8 cellular contexts compared by ENCODE assay signal in the genomic region with DNA sequence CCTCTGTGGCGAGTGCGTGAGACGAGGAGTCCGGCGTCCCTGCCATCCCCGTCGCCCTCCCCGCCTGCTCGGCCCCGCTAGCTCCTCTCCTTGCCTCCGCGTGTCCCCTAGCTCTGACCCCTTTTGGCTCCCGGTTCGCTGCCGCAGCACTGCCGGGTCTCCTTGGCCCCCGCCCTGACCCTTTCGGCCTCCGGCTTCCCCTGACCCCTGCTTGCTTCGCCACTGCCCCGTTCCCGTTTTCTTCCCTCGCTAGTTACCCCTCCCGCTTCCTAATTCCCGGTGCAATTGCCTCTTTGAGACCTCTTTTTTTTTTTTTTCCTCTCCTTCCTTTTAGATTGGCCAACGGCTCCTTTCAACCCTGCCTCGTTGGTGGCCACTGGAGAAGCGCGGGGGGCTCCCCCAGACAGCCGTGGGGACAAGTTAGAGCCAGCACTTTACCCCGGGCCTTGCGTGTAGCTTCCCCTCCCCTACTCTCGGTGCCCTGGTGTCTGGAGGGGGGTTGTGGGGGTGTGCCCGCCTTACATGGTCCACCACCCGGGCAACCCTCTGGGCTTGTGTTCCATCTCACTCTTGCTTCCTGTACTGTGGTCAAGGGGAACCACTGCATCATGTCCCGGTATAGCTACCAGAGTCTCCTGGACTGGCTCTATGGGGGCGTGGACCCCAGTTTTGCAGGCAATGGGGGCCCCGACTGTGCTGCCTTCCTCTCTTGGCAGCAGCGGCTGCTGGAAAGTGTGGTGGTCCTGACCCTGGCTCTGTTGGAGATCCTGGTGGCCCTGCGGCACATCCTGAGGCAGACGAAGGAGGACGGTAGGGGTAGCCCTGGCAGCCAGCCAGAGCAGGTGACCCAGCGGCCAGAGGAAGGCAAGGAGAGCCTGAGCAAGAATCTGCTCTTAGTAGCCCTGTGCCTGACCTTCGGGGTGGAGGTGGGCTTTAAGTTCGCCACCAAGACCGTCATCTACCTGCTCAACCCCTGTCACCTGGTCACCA. TPM values are rescaled to one million over a fixed set of nuclear protein-coding genes. Genes with fewer than 3 reads are reported as not detected.
DNase-seq lines count a peak whose midpoint lies in the region; ATAC-seq, FAIRE-seq and TF ChIP-seq lines count a peak whose summit lies in the region.

No MANE protein-coding gene starts in this region.

- intact Hi-C loops in activated CD4-positive, alpha-beta memory T cell treated with anti-CD3 and anti-CD28 coated beads for 36 hours (cut with micrococcal nuclease), result loop anchor here (5.0 to 10.0 kb wide), 5 partner anchors 129 to 466 kb away; partner anchors contain the start of genes ACSL4, AMMECR1 and NXT2

- H3K36me3 Mint-ChIP-seq in activated CD4-positive, alpha-beta memory T cell treated with anti-CD3 and anti-CD28 coated beads for 36 hours, result no peaks in the 10 kb centered on the region

- H3K4me1 Mint-ChIP-seq in activated CD4-positive, alpha-beta memory T cell treated with anti-CD3 and anti-CD28 coated beads for 36 hours (ENCODE audit: low read depth), result peaks cover 34% of the 10 kb centered on the region

- peak overlapping the region; percentile 70 for H2AFZ ChIP-seq in osteoblast (ENCODE audit: low read length)

- POLR2A ChIA-PET in activated CD4-positive, alpha-beta memory T cell treated with anti-CD3 and anti-CD28 coated beads for 36 hours (lab: Charles Lee), result no interaction called here

- peaks cover 5% of the 10 kb centered on the region for H4K20me1 ChIP-seq in osteoblast (ENCODE audit: insufficient read depth, low read length)

- H3K27me3 ChIP-seq in osteoblast (ENCODE audit: insufficient read depth, low read length), result peaks cover 6% of the 10 kb centered on the region

- TF ChIP-seq CTCF in fibroblast of pulmonary artery (IDR thresholded peaks at IDR 0.05; ENCODE audit: low read length, missing control alignments) (no peak), osteoblast (IDR thresholded peaks at IDR 0.05; ENCODE audit: extremely low read depth, low read depth, low read length) (no peak)

- H3K79me2 ChIP-seq in osteoblast (ENCODE audit: insufficient read depth, low read length), result peaks cover 2% of the 10 kb centered on the region

- no peaks in the 10 kb centered on the region for H3K36me3 ChIP-seq in osteoblast (ENCODE audit: insufficient read depth, low read length)

- H3K4me1 ChIP-seq in osteoblast (ENCODE audit: insufficient read depth, low read length), result peaks cover 16% of the 10 kb centered on the region

- peak overlapping the region; percentile 72 for H3K4me2 ChIP-seq in osteoblast (ENCODE audit: insufficient read depth, low read length)

- DNase-seq in GM12892 (ENCODE audit: insufficient read length) (peak; percentile 23), fibroblast of pulmonary artery (ENCODE audit: low read depth) (peak; percentile 25), osteoblast (ENCODE audit: insufficient read length, low spot score, missing footprints) (no peak), HTR-8/SVneo (ENCODE audit: insufficient read length, low spot score) (no peak), NCI-H2107 (lab: John Stamatoyannopoulos, UW) (no peak)
- no peak for DNase-seq in activated CD4-positive, alpha-beta memory T cell treated with anti-CD3 and anti-CD28 coated beads for 36 hours

- no peak for TF ChIP-seq POLR2A in GM12892 (IDR thresholded peaks at IDR 0.05; ENCODE audit: low read depth, low read length)

- H3K4me3 Mint-ChIP-seq in activated CD4-positive, alpha-beta memory T cell treated with anti-CD3 and anti-CD28 coated beads for 36 hours, result peak overlapping the region; percentile 81

- H3K4me3 ChIP-seq in fibroblast of pulmonary artery (replicated peaks; ENCODE audit: low read depth, low read length), result peak overlapping the region; percentile 65
- peak overlapping the region; percentile 75 for H3K4me3 ChIP-seq in osteoblast (ENCODE audit: insufficient read depth, low read length)

- H3K27me3 Mint-ChIP-seq in activated CD4-positive, alpha-beta memory T cell treated with anti-CD3 and anti-CD28 coated beads for 36 hours, result no peaks in the 10 kb centered on the region

- ATAC-seq in HG03432 (IDR thresholded peaks at IDR 0.05; ENCODE audit: unreplicated experiment), result peak; percentile 23
- ATAC-seq in GM18520 (IDR thresholded peaks at IDR 0.05; ENCODE audit: unreplicated experiment), result no peak

- no peaks in the 10 kb centered on the region for H3K9me3 Mint-ChIP-seq in activated CD4-positive, alpha-beta memory T cell treated with anti-CD3 and anti-CD28 coated beads for 36 hours

- H3K9me3 ChIP-seq in osteoblast (ENCODE audit: low read depth, low read length), result no peaks in the 10 kb centered on the region

- FAIRE-seq in GM12892 (lab: Jason Lieb, UNC), result no peak
- FAIRE-seq in HTR-8/SVneo (lab: Jason Lieb, UNC), result no peak

- H3K27ac ChIP-seq in osteoblast (ENCODE audit: low read depth, low read length), result no peak overlapping the region

- no peak overlapping the region for H3K27ac Mint-ChIP-seq in activated CD4-positive, alpha-beta memory T cell treated with anti-CD3 and anti-CD28 coated beads for 36 hours

- CTCF ChIA-PET in activated CD4-positive, alpha-beta memory T cell treated with anti-CD3 and anti-CD28 coated beads for 36 hours (lab: Charles Lee), result interaction anchor here (1.3 kb wide), 1 partner anchor 143 kb away, joined by 3 read pairs; no protein-coding TSS in a partner anchor

RNA-seq across cellular contexts. Expression of gene TMEM164, which starts 0.5 kb away (rescaled TPM):
- polyA plus RNA-seq in GM12892 (2012; ENCODE audit: missing spikeins), result 6.6 TPM
- total RNA-seq in activated CD4-positive, alpha-beta memory T cell treated with anti-CD3 and anti-CD28 coated beads for 36 hours, result 10 to 100 TPM; 10.1 to 13.2 TPM
- total RNA-seq in osteoblast, result 7.6 and 21.5 TPM in 2 replicates

Comparison
In these comparisons a context has a peak if more than half of its experiments do, and no peak if none do; other contexts are left out.
1. DNase-seq: peak in GM12892 (single experiment) and fibroblast of pulmonary artery (single experiment); none in activated CD4-positive, alpha-beta memory T cell treated with anti-CD3 and anti-CD28 coated beads for 36 hours (single experiment), osteoblast (single experiment), HTR-8/SVneo (single experiment) and NCI-H2107 (single experiment).